23 cellular contexts compared by ENCODE assay signal in the genomic region with DNA sequence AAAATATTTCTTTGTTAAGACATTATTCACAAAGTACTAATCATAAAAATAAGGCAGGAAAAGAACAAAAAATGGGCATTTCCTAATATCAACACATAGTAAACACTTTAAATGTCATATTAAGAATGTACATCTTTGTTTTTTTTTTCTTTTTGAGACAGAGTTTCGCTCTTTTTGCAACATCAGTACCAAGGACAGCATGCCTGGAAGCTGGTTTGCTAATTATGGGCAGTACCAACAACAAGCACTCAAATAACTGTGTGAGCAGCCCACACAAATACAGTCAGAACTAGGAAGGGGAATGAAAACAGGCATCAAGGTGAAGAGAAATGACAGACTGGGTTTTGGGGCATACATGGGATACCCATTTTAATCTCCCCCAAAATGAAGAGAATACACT.
"Had no signal": no experiment of that assay in that cellular context is flagged by ENCODE, and none has a peak within 500 bp of the region (broad histone marks: within the 10 kb centered on the region; RNA-seq: fewer than 3 reads in every experiment).

No MANE protein-coding gene starts in this region.

- H3K79me2 ChIP-seq: hepatocyte had no signal

- ATAC-seq: foreskin keratinocyte; left colon; naive thymus-derived CD4-positive, alpha-beta T cell; psoas muscle; stimulated activated naive B cell treated with anti-CD40 and anti-IgM and Interleukin-4, amounts not matched to agents 10 μg/mL and 1 μg/mL and 100 μg/mL, for 72 hours; stimulated activated naive CD8-positive, alpha-beta T cell treated with anti-CD3 and anti-CD28 coated beads, Interleukin-15, amount 100 ng/mL, for 72 hours; upper lobe of right lung had no signal

- H3K9me3 ChIP-seq: neutrophil, psoas muscle, sigmoid colon, testis, tibial nerve, upper lobe of right lung, vagina had no signal

- H3K27me3 ChIP-seq: foreskin keratinocyte, hepatocyte, neutrophil, sigmoid colon, testis, tibial nerve, upper lobe of right lung, vagina had no signal

- H3K4me1 ChIP-seq: foreskin keratinocyte, psoas muscle, sigmoid colon, testis, tibial nerve, upper lobe of right lung, vagina had no signal

- H3K27ac ChIP-seq: foreskin keratinocyte, hepatocyte, neutrophil, psoas muscle, sigmoid colon, skin epidermis, testis, tibial nerve, upper lobe of right lung, vagina had no signal

- H3K4me3 ChIP-seq: hepatocyte, psoas muscle, sigmoid colon, skin epidermis, testis, tibial nerve, upper lobe of right lung, vagina had no signal

- H2AFZ ChIP-seq: hepatocyte had no signal

- H3K4me2 ChIP-seq: hepatocyte had no signal

- DNase-seq: effector CD4-positive, alpha-beta T cell; endodermal cell; erythroblast; foreskin keratinocyte; head of caudate nucleus; kidney; left colon; mammary epithelial cell; naive thymus-derived CD4-positive, alpha-beta T cell; nephron progenitor cell; psoas muscle; sigmoid colon; stimulated activated CD4-positive, alpha-beta T cell treated with anti-CD3 and anti-CD28 coated beads, Interleukin-2, amount 100 ng/mL, for 24 hours; stimulated activated CD4-positive, alpha-beta T cell treated with anti-CD3 and anti-CD28 coated beads, Interleukin-4, amount 100 ng/mL, for 4 hours; stimulated activated naive B cell treated with anti-CD40 and anti-IgM and Interleukin-4, amounts not matched to agents 10 μg/mL and 1 μg/mL and 100 μg/mL, for 72 hours; stimulated activated naive CD8-positive, alpha-beta T cell treated with anti-CD3 and anti-CD28 coated beads, Interleukin-15, amount 100 ng/mL, for 72 hours; testis; upper lobe of right lung had no signal

- H3K36me3 ChIP-seq: neutrophil, sigmoid colon, tibial nerve, upper lobe of right lung, vagina had no signal
